In the genomic region with DNA sequence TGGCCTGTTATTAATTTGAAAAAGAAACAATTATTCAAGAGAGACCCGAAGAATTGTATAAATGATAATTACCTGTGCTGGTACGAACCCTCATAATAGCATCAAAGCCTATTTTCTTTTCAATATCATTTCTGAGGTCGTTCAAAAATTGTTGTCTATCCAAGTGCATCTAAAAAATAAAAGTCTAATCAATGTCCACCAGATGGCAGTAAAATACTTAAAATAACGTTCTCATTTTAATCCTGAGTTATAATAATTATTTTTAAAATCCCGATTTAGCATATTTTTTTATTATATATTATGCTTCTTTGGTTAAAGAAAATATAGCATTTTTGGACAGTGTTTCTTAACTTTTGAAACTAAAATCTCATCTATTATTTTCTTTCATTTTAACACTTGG, we compare ENCODE assay signal across 9 cellular contexts. TPM values are rescaled to one million over a fixed set of nuclear protein-coding genes. Genes with fewer than 3 reads are reported as not detected.
DNase-seq lines count a peak whose midpoint lies in the region; ATAC-seq, FAIRE-seq and TF ChIP-seq lines count a peak whose summit lies in the region.
"Had no signal": no experiment of that assay in that cellular context is flagged by ENCODE, and none has a peak within 500 bp of the region (broad histone marks: within the 10 kb centered on the region; RNA-seq: fewer than 3 reads in every experiment).

No MANE protein-coding gene starts in this region.

- H3K4me1 ChIP-seq in GM23338 (ENCODE audit: insufficient read depth) (0 out of 2 replicates have a peak, but pooled peaks cover 6% of the 10 kb centered on the region), neuronal stem cell (ENCODE audit: control insufficient read depth in 2 of 2, insufficient read depth in 1 of 2, low read depth in 1 of 2, low read length in 2 of 2) (peaks cover 0 to 8% of the 10 kb centered on the region in 2 donors)

- H2BK5ac ChIP-seq in neuronal stem cell (ENCODE audit: low read length) = no peak overlapping the region

- TF ChIP-seq CTCF in GM23338 (conservative IDR thresholded peaks at IDR 0.05; ENCODE audit: low read depth in 2 of 2) = peak in 1 of 2 experiments; percentile 54; a peak in 3 of 4 replicates
- TF ChIP-seq CTCF in activated B cell treated with CpG ODN at 0.5 μM for 24 hours (IDR thresholded peaks at IDR 0.05) = peak; percentile 37

- ATAC-seq in GM23338 = no peak
- no peak for ATAC-seq in activated B cell treated with CpG ODN at 0.5 μM for 24 hours (ENCODE audit: low read depth)
- ATAC-seq in GM21367 (IDR thresholded peaks at IDR 0.05; ENCODE audit: unreplicated experiment) = no peak
- ATAC-seq: naive thymus-derived CD8-positive, alpha-beta T cell had no signal

- H3K36me3 ChIP-seq in GM23338 (ENCODE audit: insufficient read depth) (peaks cover 43% of the 10 kb centered on the region), neuronal stem cell (replicated peaks in 1 of 2; ENCODE audit: control insufficient read depth in 2 of 2, insufficient read depth in 2 of 2, low read length in 2 of 2) (peaks cover 12 to 35% of the 10 kb centered on the region in 2 donors)

- H3K9me3 Mint-ChIP-seq in GM23338 = no peaks in the 10 kb centered on the region
- no peaks in the 10 kb centered on the region for H3K9me3 Mint-ChIP-seq in activated B cell treated with CpG ODN at 0.5 μM for 24 hours
- H3K9me3 Mint-ChIP-seq: naive thymus-derived CD8-positive, alpha-beta T cell had no signal

- peak; percentile 98 for FAIRE-seq in A204.1 (lab: Jason Lieb, UNC)

- no peak overlapping the region for H3K23ac ChIP-seq in neuronal stem cell (ENCODE audit: low read depth, low read length, poor library complexity)

- H3K14ac ChIP-seq in neuronal stem cell (ENCODE audit: low read length) = no peak overlapping the region

- DNase-seq in GM23338 (ENCODE audit: low spot score) (peak; percentile 43), activated B cell treated with CpG ODN at 0.5 μM for 24 hours (no peak), left kidney (ENCODE audit: low read depth, low spot score) (peak; percentile 9), neuronal stem cell (ENCODE audit: low spot score) (no peak), activated gamma-delta T cell (lab: John Stamatoyannopoulos, UW) (no peak)
- no peak for DNase-seq in stimulated activated naive CD4-positive, alpha-beta T cell treated with Interleukin-2 at 50 U/mL for 16 hours (lab: John Stamatoyannopoulos, UW)

- H3K18ac ChIP-seq in neuronal stem cell (ENCODE audit: low read length) = no peak overlapping the region

- WGBS in neuronal stem cell (ENCODE audit: extremely low coverage in 2 of 2, insufficient read length in 2 of 2, insufficient replicate concordance in 1 of 2), 2 donors = no CpG with 5 or more reads among the region's 5 CpGs

- no peak overlapping the region for H4K8ac ChIP-seq in neuronal stem cell (ENCODE audit: low read depth, low read length)

- no peak overlapping the region for H3K4ac ChIP-seq in neuronal stem cell (ENCODE audit: low read length)

- no peak overlapping the region for H2BK12ac ChIP-seq in neuronal stem cell (ENCODE audit: low read length)

- H3K9ac ChIP-seq in neuronal stem cell (ENCODE audit: low read depth, low read length, poor library complexity) = no peak overlapping the region

- H3K27ac ChIP-seq in GM23338 (ENCODE audit: low read depth) (no peak overlapping the region), neuronal stem cell (replicated peaks; ENCODE audit: low read length) (no peak overlapping the region)

- peaks cover 3% of the 10 kb centered on the region; the same call in 2 of the 3 replicates for H3K4me1 Mint-ChIP-seq in GM23338
- H3K4me1 Mint-ChIP-seq in activated B cell treated with CpG ODN at 0.5 μM for 24 hours = no peaks in the 10 kb centered on the region

- H2AK5ac ChIP-seq in neuronal stem cell (ENCODE audit: low read depth, low read length) = no peak overlapping the region

- H3K27me3 ChIP-seq in GM23338 (ENCODE audit: insufficient read depth) (no peaks in the 10 kb centered on the region), neuronal stem cell (ENCODE audit: control insufficient read depth in 3 of 3, insufficient read depth in 3 of 3, low read depth in 1 of 3, low read length in 3 of 3) (no peaks in the 10 kb centered on the region)

- H2BK15ac ChIP-seq in neuronal stem cell (ENCODE audit: low read length) = no peak overlapping the region

- no peaks in the 10 kb centered on the region for H3K79me1 ChIP-seq in neuronal stem cell (ENCODE audit: low read depth, low read length)

- H2AFZ ChIP-seq in GM23338 (no peak overlapping the region), neuronal stem cell (ENCODE audit: low read length) (no peak overlapping the region)

- no peaks in the 10 kb centered on the region; the same call in 1 of the 2 replicates for H4K20me1 ChIP-seq in GM23338 (replicated peaks; ENCODE audit: insufficient read depth)

- H3K27ac Mint-ChIP-seq in GM23338 (no peak overlapping the region), activated B cell treated with CpG ODN at 0.5 μM for 24 hours (no peak overlapping the region)
- H3K27ac Mint-ChIP-seq: naive thymus-derived CD8-positive, alpha-beta T cell had no signal

- intact Hi-C loops in activated B cell treated with CpG ODN at 0.5 μM for 24 hours (cut with micrococcal nuclease) = loop anchor here (1.0 to 5.0 kb wide), 3 partner anchors 19 to 546 kb away; no protein-coding TSS in a partner anchor

- H3K36me3 Mint-ChIP-seq in GM23338 (ENCODE audit: low read depth) (peaks cover 55% of the 10 kb centered on the region), activated B cell treated with CpG ODN at 0.5 μM for 24 hours (ENCODE audit: low read depth) (peaks cover 60% of the 10 kb centered on the region)

- no peaks in the 10 kb centered on the region for H3K79me2 ChIP-seq in GM23338 (replicated peaks; ENCODE audit: insufficient read depth)

- no peak overlapping the region for H2BK120ac ChIP-seq in neuronal stem cell (ENCODE audit: low read depth, low read length)

- H4K91ac ChIP-seq in neuronal stem cell (ENCODE audit: low read depth, low read length, poor library complexity) = no peak overlapping the region

- no peaks in the 10 kb centered on the region; the same call in 1 of the 2 replicates for H3F3A ChIP-seq in GM23338 (replicated peaks; ENCODE audit: low read depth)

- POLR2A ChIA-PET in activated B cell treated with CpG ODN at 0.5 μM for 24 hours (lab: Charles Lee) = no interaction called here

- H3K4me3 Mint-ChIP-seq in GM23338 (no peak overlapping the region), activated B cell treated with CpG ODN at 0.5 μM for 24 hours (no peak overlapping the region)
- H3K4me3 Mint-ChIP-seq: naive thymus-derived CD8-positive, alpha-beta T cell had no signal

- H3K27me3 Mint-ChIP-seq in GM23338 (ENCODE audit: insufficient read depth, low read depth, poor library complexity) (no peaks in the 10 kb centered on the region), activated B cell treated with CpG ODN at 0.5 μM for 24 hours (no peaks in the 10 kb centered on the region)
- H3K27me3 Mint-ChIP-seq: naive thymus-derived CD8-positive, alpha-beta T cell had no signal

- H3K9me3 ChIP-seq in neuronal stem cell (replicated peaks in 1 of 2; ENCODE audit: control insufficient read depth in 2 of 2, insufficient read depth in 1 of 2, low read depth in 1 of 2, low read length in 2 of 2) = no peaks in the 10 kb centered on the region

- H3K4me2 ChIP-seq in GM23338 = no peak overlapping the region
- H3K4me2 ChIP-seq in neuronal stem cell (ENCODE audit: insufficient read depth, low read length, poor library complexity, severe bottlenecking) = no peak overlapping the region

- no peaks in the 10 kb centered on the region for H3K9me2 ChIP-seq in GM23338 (ENCODE audit: insufficient read depth)

- CTCF ChIA-PET in activated B cell treated with CpG ODN at 0.5 μM for 24 hours (lab: Charles Lee) = interaction anchor here (0.8 to 1.9 kb wide), 6 partner anchors 10 to 546 kb away, joined by 3 to 11 read pairs (median 4); a partner anchor contains a TSS

- H3K4me3 ChIP-seq in GM23338 (no peak overlapping the region), neuronal stem cell (ENCODE audit: low read length in 2 of 2) (no peak overlapping the region)

TF ChIP-seq in GM23338, 12 proteins besides CTCF, POLR2A, EP300 and RAD21:
- TF ChIP-seq JUNB (IDR thresholded peaks at IDR 0.05; ENCODE audit: unreplicated experiment) (no peak), STAT1 (IDR thresholded peaks at IDR 0.05; ENCODE audit: unreplicated experiment) (no peak)

RNA-seq across cellular contexts. Expression of a gene that starts 55.7 kb away (rescaled TPM):
- total RNA-seq in GM23338 (2014; rRNA removed; shearing (Covaris generic)) = 39.3 and 45.2 TPM in 2 replicates
- 48.7 and 56.8 TPM in 2 replicates for polyA plus RNA-seq in GM23338 (2016; fragmentation: Nextera tagmentation; extraction: Ambion mirVana)
- total RNA-seq in activated B cell treated with CpG ODN at 0.5 μM for 24 hours = 56.5 and 62.7 TPM in 2 replicates
- 25.0 TPM for polyA plus RNA-seq in neuronal stem cell (2013, experiment 1 of 2)
- polyA plus RNA-seq in neuronal stem cell (2013, experiment 2 of 2) = 22.3 TPM

Comparison
In these comparisons a context has a peak if more than half of its experiments do, and no peak if none do; other contexts are left out.
1. DNase-seq: peak in GM23338 (single experiment) and left kidney (single experiment); none in activated B cell treated with CpG ODN at 0.5 μM for 24 hours (single experiment), neuronal stem cell (single experiment), stimulated activated naive CD4-positive, alpha-beta T cell treated with Interleukin-2 at 50 U/mL for 16 hours (single experiment) and activated gamma-delta T cell (single experiment).